Comparison of ENCODE assay signal across 22 cellular contexts in genomic region chr1:234518876-234519275, GRCh38. TPM values are rescaled to one million over a fixed set of nuclear protein-coding genes. Genes with fewer than 3 reads are reported as not detected.
A peak's percentile ranks its signal among the peaks of the same experiment; 100 is the strongest.
DNase-seq lines count a peak whose midpoint lies in the region; ATAC-seq and TF ChIP-seq lines count a peak whose summit lies in the region.
"Had no signal": no experiment of that assay in that cellular context is flagged by ENCODE, and none has a peak within 500 bp of the region (broad histone marks: within the 10 kb centered on the region; RNA-seq: fewer than 3 reads in every experiment).

No MANE protein-coding gene starts in this region.

- H3K18ac ChIP-seq in IMR-90 (ENCODE audit: low read depth, low read length), result no peak overlapping the region

- dilution Hi-C loops in IMR-90 (cut with HindIII; ENCODE audit: low sequenced_read_pairs, unreplicated experiment), result no loop called here

- H3K27ac ChIP-seq in BLaER1 treated with 17β-estradiol and CSF1 and Interleukin-3, amounts not matched to agents 10 nM and 100 nM, result peak overlapping the region; percentile 69 to 99 (median 98)
- H3K27ac ChIP-seq in IMR-90 (ENCODE audit: insufficient read depth, low read length) (no peak overlapping the region), right cardiac atrium (ENCODE audit: low read length) (peak overlapping the region; percentile 49), subcutaneous abdominal adipose tissue (ENCODE audit: low read depth, low read length) (peak overlapping the region; percentile 28), RWPE1 (no peak overlapping the region)
- H3K27ac ChIP-seq: upper lobe of right lung had no signal

- H2BK20ac ChIP-seq in IMR-90 (ENCODE audit: low read depth, low read length), result no peak overlapping the region

- intact Hi-C loops in IMR-90 (cut with micrococcal nuclease) (no loop called here), right cardiac atrium (cut with DNase I) (no loop called here)

- peak overlapping the region; percentile 39; the same call in 1 of the 2 replicates for H3K4ac ChIP-seq in IMR-90 (ENCODE audit: low read depth, low read length)

- no peak overlapping the region for H3K4me3 Mint-ChIP-seq in WTC11
- H3K4me3 Mint-ChIP-seq: activated naive CD8-positive, alpha-beta T cell treated with anti-CD3 and anti-CD28 coated beads, Interleukin-2, amount 50 U/mL, for 24 hours; activated T-cell treated with anti-CD3 and anti-CD28 coated beads, Interleukin-2, amount 50 U/mL, for 24 hours; CD4-positive, alpha-beta memory T cell; memory B cell; T-helper 17 cell had no signal

- H3K36me3 ChIP-seq in BLaER1 treated with 17β-estradiol and CSF1 and Interleukin-3, amounts not matched to agents 10 nM and 100 nM, result no peaks in the 10 kb centered on the region
- H3K36me3 ChIP-seq in IMR-90 (ENCODE audit: control insufficient read depth, insufficient read depth, low read length), result no peaks in the 10 kb centered on the region
- no peaks in the 10 kb centered on the region for H3K36me3 ChIP-seq in subcutaneous abdominal adipose tissue (ENCODE audit: control insufficient read depth in 5 of 5, insufficient read depth in 5 of 5, low read length in 5 of 5)
- H3K36me3 ChIP-seq: spleen, upper lobe of right lung had no signal

- no peak overlapping the region for H2BK120ac ChIP-seq in IMR-90 (ENCODE audit: low read depth, low read length)

- peak overlapping the region; percentile 76 to 99 (median 93) for H3K4me2 ChIP-seq in BLaER1 treated with 17β-estradiol and CSF1 and Interleukin-3, amounts not matched to agents 10 nM and 100 nM
- H3K4me2 ChIP-seq in IMR-90 (ENCODE audit: low read depth, low read length), result no peak overlapping the region
- H3K4me2 ChIP-seq: SK-N-SH had no signal

- no peaks in the 10 kb centered on the region for H3K79me1 ChIP-seq in IMR-90 (ENCODE audit: low read depth in 1 of 2, low read length in 2 of 2)

- peaks cover 18% of the 10 kb centered on the region for H3K4me1 Mint-ChIP-seq in WTC11

- no peak overlapping the region for H4K91ac ChIP-seq in IMR-90 (ENCODE audit: insufficient read depth, low read depth, low read length)

- ATAC-seq in IMR-90 (ENCODE audit: low read depth) (no peak), right cardiac atrium (no peak), HG03354 (IDR thresholded peaks at IDR 0.05; ENCODE audit: poor library complexity, severe bottlenecking, unreplicated experiment) (no peak), WTC11 (no peak)
- ATAC-seq: activated naive CD8-positive, alpha-beta T cell treated with anti-CD3 and anti-CD28 coated beads, Interleukin-2, amount 50 U/mL, for 24 hours; T-helper 17 cell; upper lobe of right lung had no signal

- no peak overlapping the region for H2AK5ac ChIP-seq in IMR-90 (ENCODE audit: low read depth, low read length)

- peak overlapping the region in 8 of 10 experiments; percentile 27 to 45 (median 34); a peak in 9 of 20 replicates for H3K4me3 ChIP-seq in BLaER1 treated with 17β-estradiol and CSF1 and Interleukin-3, amounts not matched to agents 10 nM and 100 nM
- no peak overlapping the region for H3K4me3 ChIP-seq in IMR-90 (ENCODE audit: insufficient read depth, low read depth, low read length)
- no peak overlapping the region for H3K4me3 ChIP-seq in right cardiac atrium (ENCODE audit: low read length)
- H3K4me3 ChIP-seq in subcutaneous abdominal adipose tissue (ENCODE audit: low read depth in 1 of 5, low read length in 5 of 5), result no peak overlapping the region
- H3K4me3 ChIP-seq: spleen, upper lobe of right lung had no signal

- H3K23ac ChIP-seq in IMR-90 (ENCODE audit: low read depth, low read length), result no peak overlapping the region

- H3K9me3 Mint-ChIP-seq in WTC11, result no peaks in the 10 kb centered on the region
- H3K9me3 Mint-ChIP-seq: activated naive CD8-positive, alpha-beta T cell treated with anti-CD3 and anti-CD28 coated beads, Interleukin-2, amount 50 U/mL, for 24 hours; activated T-cell treated with anti-CD3 and anti-CD28 coated beads, Interleukin-2, amount 50 U/mL, for 24 hours; CD4-positive, alpha-beta memory T cell; memory B cell had no signal

- DNase-seq in IMR-90 (no peak), right cardiac atrium (no peak), RWPE1 (ENCODE audit: low spot score) (no peak), WTC11 (ENCODE audit: low spot score) (no peak)
- DNase-seq: activated CD4-positive, alpha-beta T cell treated with anti-CD3 and anti-CD28 coated beads for 48 hours; activated gamma-delta T cell; activated naive CD8-positive, alpha-beta T cell treated with anti-CD3 and anti-CD28 coated beads, Interleukin-2, amount 50 U/mL, for 24 hours; activated T-cell treated with anti-CD3 and anti-CD28 coated beads, Interleukin-2, amount 50 U/mL, for 24 hours; CD4-positive, alpha-beta memory T cell; Kasumi-1; NCI-H1048; NCI-H1694 treated with DMSO at 0.1 percent for 48 hours; NCI-H510A; SK-N-SH; spleen; stimulated activated CD4-positive, alpha-beta T cell treated with anti-CD3 and anti-CD28 coated beads, Interleukin-2, amount 100 ng/mL, for 48 hours; T-helper 17 cell; upper lobe of right lung had no signal

- no peaks in the 10 kb centered on the region for H3K36me3 Mint-ChIP-seq in WTC11
- H3K36me3 Mint-ChIP-seq: CD4-positive, alpha-beta memory T cell; memory B cell had no signal

- no peak overlapping the region for H3K27ac Mint-ChIP-seq in WTC11
- H3K27ac Mint-ChIP-seq: activated naive CD8-positive, alpha-beta T cell treated with anti-CD3 and anti-CD28 coated beads, Interleukin-2, amount 50 U/mL, for 24 hours; activated T-cell treated with anti-CD3 and anti-CD28 coated beads, Interleukin-2, amount 50 U/mL, for 24 hours; CD4-positive, alpha-beta memory T cell; T-helper 17 cell had no signal

- TF ChIP-seq CTCF in IMR-90 (conservative IDR thresholded peaks at IDR 0.05; ENCODE audit: low read depth, low read length) (no peak), RWPE1 (conservative IDR thresholded peaks at IDR 0.05; ENCODE audit: low read depth) (no peak), WTC11 (IDR thresholded peaks at IDR 0.05) (no peak)

- no peak overlapping the region for H2BK5ac ChIP-seq in IMR-90 (ENCODE audit: low read depth, low read length, poor library complexity, severe bottlenecking)

- no peak overlapping the region for H4K8ac ChIP-seq in IMR-90 (ENCODE audit: low read depth in 2 of 2, low read length in 2 of 2)

- H3K9me1 ChIP-seq in IMR-90 (ENCODE audit: insufficient read depth, low read length), result peaks cover 17% of the 10 kb centered on the region

- no peaks in the 10 kb centered on the region for H3K27me3 ChIP-seq in BLaER1 treated with 17β-estradiol and CSF1 and Interleukin-3, amounts not matched to agents 10 nM and 100 nM
- H3K27me3 ChIP-seq in IMR-90 (ENCODE audit: control insufficient read depth, insufficient read depth, low read length) (no peaks in the 10 kb centered on the region), right cardiac atrium (ENCODE audit: control insufficient read depth, insufficient read depth) (no peaks in the 10 kb centered on the region), subcutaneous abdominal adipose tissue (ENCODE audit: control insufficient read depth in 5 of 5, insufficient read depth in 4 of 5, low read length in 5 of 5) (no peaks in the 10 kb centered on the region)
- H3K27me3 ChIP-seq: spleen, upper lobe of right lung had no signal

- POLR2A ChIA-PET in IMR-90 (lab: Charles Lee; ENCODE audit: unreplicated experiment), result no interaction called here
- POLR2A ChIA-PET in RWPE1 (lab: Yijun Ruan, JAX; ENCODE audit: low non-redundant PET), result no interaction called here
- POLR2A ChIA-PET in WTC11 (lab: Charles Lee), result interaction anchor here (0.8 kb wide), 1 partner anchor 92 kb away, joined by 3 read pairs; the partner anchor contains the start of gene IRF2BP2

- H2AFZ ChIP-seq in IMR-90 (replicated peaks; ENCODE audit: low read length, poor library complexity), result no peak overlapping the region

- H2BK15ac ChIP-seq in IMR-90 (ENCODE audit: low read depth, low read length), result no peak overlapping the region

- H4K5ac ChIP-seq in IMR-90 (ENCODE audit: low read depth, low read length), result no peak overlapping the region

- peak overlapping the region; percentile 58 to 96 (median 88); a peak in 21 of 22 replicates for H3K9ac ChIP-seq in BLaER1 treated with 17β-estradiol and CSF1 and Interleukin-3, amounts not matched to agents 10 nM and 100 nM
- H3K9ac ChIP-seq in IMR-90 (ENCODE audit: low read depth, low read length) (no peak overlapping the region), subcutaneous abdominal adipose tissue (ENCODE audit: low read length in 5 of 5) (no peak overlapping the region)
- H3K9ac ChIP-seq: SK-N-SH had no signal

- no peak for TF ChIP-seq POLR2A in IMR-90 (IDR thresholded peaks at IDR 0.05; ENCODE audit: low read depth, low read length)

- BruUV-seq in IMR-90 (replicated peaks; lab: Mats Ljungman, UMichigan), result no TSS peak

- in situ Hi-C loops in IMR-90 (cut with MboI; ENCODE audit: low sequenced_read_pairs), result no loop called here

- no peak overlapping the region for H3K14ac ChIP-seq in IMR-90 (replicated peaks; ENCODE audit: low read depth, low read length)

- H3K4me1 ChIP-seq in BLaER1 treated with 17β-estradiol and CSF1 and Interleukin-3, amounts not matched to agents 10 nM and 100 nM, result peaks cover 91 to 98% (median 94%) of the 10 kb centered on the region in 10 experiments
- H3K4me1 ChIP-seq in IMR-90 (ENCODE audit: control insufficient read depth, insufficient read depth, low read length) (peaks cover 24% of the 10 kb centered on the region), right cardiac atrium (ENCODE audit: control insufficient read depth, insufficient read depth, low read length) (peaks cover 6% of the 10 kb centered on the region), subcutaneous abdominal adipose tissue (ENCODE audit: control insufficient read depth in 5 of 5, insufficient read depth in 5 of 5, low read length in 5 of 5) (peaks cover 14 to 42% (median 37%) of the 10 kb centered on the region in 5 donors)

- CTCF ChIA-PET in IMR-90 (lab: Yijun Ruan, JAX), result no interaction called here
- CTCF ChIA-PET in RWPE1 (lab: Yijun Ruan, JAX), result no interaction called here
- CTCF ChIA-PET in WTC11 (lab: Charles Lee), result no interaction called here

- no peaks in the 10 kb centered on the region for H3K27me3 Mint-ChIP-seq in WTC11 (ENCODE audit: low read depth)
- H3K27me3 Mint-ChIP-seq: activated T-cell treated with anti-CD3 and anti-CD28 coated beads, Interleukin-2, amount 50 U/mL, for 24 hours; memory B cell had no signal

- H3K56ac ChIP-seq in IMR-90 (ENCODE audit: extremely low read depth, insufficient read depth, low read length), result no peak overlapping the region

- no peak for TF ChIP-seq RAD21 in IMR-90 (IDR thresholded peaks at IDR 0.05; ENCODE audit: low read length)

- 90% methylated on average over 2 of the region's 10 CpGs; no CpG with 5 or more reads in 1 of the 2 experiments for WGBS in IMR-90 (ENCODE audit: extremely low coverage in 2 of 2, insufficient read length in 1 of 2), 2 experiments
- 81% methylated on average over 10 of the region's 10 CpGs for WGBS in right cardiac atrium

- H2AK9ac ChIP-seq in IMR-90 (replicated peaks; ENCODE audit: low read depth, low read length, poor library complexity), result no peak overlapping the region

- H3K9me3 ChIP-seq in BLaER1 treated with 17β-estradiol and CSF1 and Interleukin-3, amounts not matched to agents 10 nM and 100 nM (replicated peaks in 1 of 11), result no peaks in the 10 kb centered on the region
- H3K9me3 ChIP-seq in IMR-90 (ENCODE audit: control insufficient read depth, insufficient read depth, low read length), result no peaks in the 10 kb centered on the region
- no peaks in the 10 kb centered on the region for H3K9me3 ChIP-seq in right cardiac atrium (ENCODE audit: control insufficient read depth, low read length)
- H3K9me3 ChIP-seq in subcutaneous abdominal adipose tissue (ENCODE audit: control insufficient read depth in 5 of 5, low read length in 5 of 5), result no peaks in the 10 kb centered on the region
- H3K9me3 ChIP-seq: SK-N-SH, spleen, upper lobe of right lung had no signal

- no peaks in the 10 kb centered on the region for H4K20me1 ChIP-seq in BLaER1 treated with 17β-estradiol and CSF1 and Interleukin-3, amounts not matched to agents 10 nM and 100 nM
- H4K20me1 ChIP-seq in IMR-90 (ENCODE audit: insufficient read depth, low read length), result no peaks in the 10 kb centered on the region

RNA-seq across cellular contexts. Expression of gene TARBP1, which starts 39.9 kb away (rescaled TPM):
- total RNA-seq in IMR-90 (2012; rRNA removed) (10.6 and 12.8 TPM in 2 replicates), right cardiac atrium (10 to 100 TPM; 10.7 to 12.0 (median 11.4) TPM), WTC11 (2021) (24.0 to 27.6 TPM (median 27.3 TPM) in 3 replicates)
- polyA plus RNA-seq in IMR-90 (2012; rRNA removed) (16.0 and 17.7 TPM in 2 replicates), right cardiac atrium (10.8 TPM)
- polyA plus RNA-seq in IMR-90 (2012; cell fraction: cytosol; rRNA removed), result 2.9 and 4.6 TPM in 2 replicates
- polyA plus RNA-seq in IMR-90 (2012; cell fraction: nucleus; rRNA removed; ENCODE audit: low replicate concordance), result 20.3 and 133 TPM in 2 replicates

Comparison
In these comparisons a context has a peak if more than half of its experiments do, and no peak if none do; other contexts are left out.
1. H3K27ac ChIP-seq: peak in BLaER1 treated with 17β-estradiol and CSF1 and Interleukin-3, amounts not matched to agents 10 nM and 100 nM (11 of 11), right cardiac atrium (single experiment) and subcutaneous abdominal adipose tissue (single experiment); none in IMR-90 (single experiment) and RWPE1 (single experiment).
2. H3K4me3 ChIP-seq: peak in BLaER1 treated with 17β-estradiol and CSF1 and Interleukin-3, amounts not matched to agents 10 nM and 100 nM (8 of 10); none in IMR-90 (single experiment), right cardiac atrium (single experiment) and subcutaneous abdominal adipose tissue (0 of 5).
3. H3K9ac ChIP-seq: peak in BLaER1 treated with 17β-estradiol and CSF1 and Interleukin-3, amounts not matched to agents 10 nM and 100 nM (11 of 11); none in IMR-90 (single experiment) and subcutaneous abdominal adipose tissue (0 of 5).